Comparison of ENCODE assay signal across 8 cellular contexts in the genomic region with DNA sequence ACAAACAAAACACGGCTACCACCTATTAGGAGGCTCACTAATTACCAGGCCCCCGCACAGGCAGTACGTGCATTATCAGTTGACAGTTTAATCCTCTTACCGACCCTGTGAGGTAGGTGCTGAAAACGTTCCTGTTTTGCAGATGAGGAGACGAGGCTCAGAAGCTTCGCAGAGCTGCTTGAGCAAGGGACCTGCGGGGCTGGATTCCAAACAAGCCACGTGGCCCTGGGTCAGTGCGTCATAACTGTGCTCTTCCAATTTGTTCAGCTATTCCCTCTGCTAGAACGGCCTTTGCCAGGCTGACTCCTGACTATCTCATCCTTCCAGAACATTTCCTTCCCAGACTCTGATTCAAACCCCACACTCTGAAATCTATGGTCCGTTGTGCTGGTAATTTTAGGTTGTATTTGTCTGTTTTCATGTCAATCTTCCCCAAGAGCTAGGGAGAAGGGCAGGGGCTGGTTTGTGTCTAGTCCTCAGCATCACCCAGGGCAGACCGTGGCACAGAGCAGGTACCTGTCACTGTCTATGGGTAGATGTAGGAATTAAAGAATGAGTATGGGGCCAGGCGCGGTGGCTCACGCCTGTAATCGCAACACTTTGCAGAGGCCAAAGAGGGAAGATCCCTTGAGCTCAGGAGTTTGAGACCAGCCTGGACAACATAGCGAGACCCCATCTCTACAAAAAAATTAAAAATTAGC. TPM values are rescaled to one million over a fixed set of nuclear protein-coding genes. Genes with fewer than 3 reads are reported as not detected.
DNase-seq lines count a peak whose midpoint lies in the region; ATAC-seq, FAIRE-seq and TF ChIP-seq lines count a peak whose summit lies in the region.

No MANE protein-coding gene starts in this region.

- H3K36me3 Mint-ChIP-seq in Caco-2 (ENCODE audit: insufficient read depth, unreplicated experiment) (no peaks in the 10 kb centered on the region), glutamatergic neuron (ENCODE audit: unreplicated experiment) (peaks cover 12% of the 10 kb centered on the region)

- H3K4me3 Mint-ChIP-seq in Caco-2 (ENCODE audit: unreplicated experiment) (no peak overlapping the region), glutamatergic neuron (ENCODE audit: unreplicated experiment) (peak overlapping the region; percentile 30)

- no peak for TF ChIP-seq CTCF in Caco-2 (IDR thresholded peaks at IDR 0.05; ENCODE audit: insufficient read depth in 1 of 2, low read depth in 1 of 2, low read length in 1 of 2, severe bottlenecking in 1 of 2, unreplicated experiment in 1 of 2)
- no peak for TF ChIP-seq CTCF in VCaP (conservative IDR thresholded peaks at IDR 0.05)
- no peak for TF ChIP-seq CTCF in glutamatergic neuron (IDR thresholded peaks at IDR 0.05; ENCODE audit: partially characterized antibody, unreplicated experiment)

- POLR2A ChIA-PET in Caco-2 (lab: Charles Lee) = interaction anchor here (0.6 to 1.3 kb wide), 4 partner anchors 16 to 73 kb away, joined by 3 to 4 read pairs (median 4); a partner anchor contains a TSS

- no peak for ATAC-seq in GM19467 (IDR thresholded peaks at IDR 0.05; ENCODE audit: unreplicated experiment)

- peak overlapping the region; percentile 20; the same call in 1 of the 2 replicates for H3K27ac ChIP-seq in VCaP

- no peaks in the 10 kb centered on the region for H3K36me3 ChIP-seq in Caco-2 (ENCODE audit: control insufficient read depth, insufficient read depth, low read length)

- H3K9me3 Mint-ChIP-seq in Caco-2 (ENCODE audit: unreplicated experiment) (no peaks in the 10 kb centered on the region), glutamatergic neuron (ENCODE audit: unreplicated experiment) (peaks cover 11% of the 10 kb centered on the region)

- H3K27me3 ChIP-seq in Caco-2 (replicated peaks; ENCODE audit: control insufficient read depth, insufficient read depth, low read length) = no peaks in the 10 kb centered on the region

- CTCF ChIA-PET in Caco-2 (lab: Charles Lee) = interaction anchor here (0.8 to 4.1 kb wide), 9 partner anchors 8 to 92 kb away, joined by 3 to 22 read pairs (median 5); a partner anchor contains a TSS

- peaks cover 18% of the 10 kb centered on the region for H3K4me1 ChIP-seq in Caco-2

- H3K27ac Mint-ChIP-seq in Caco-2 (ENCODE audit: unreplicated experiment) (peak overlapping the region; percentile 83), glutamatergic neuron (ENCODE audit: unreplicated experiment) (peak overlapping the region; percentile 85)

- no peak for FAIRE-seq in GM12891 (lab: Jason Lieb, UNC)

- TF ChIP-seq POLR2A in GM12891 (IDR thresholded peaks at IDR 0.05; ENCODE audit: low read depth, low read length) = no peak

- peaks cover 4% of the 10 kb centered on the region for H3K9me3 ChIP-seq in Caco-2

- peaks cover 14% of the 10 kb centered on the region for H3K4me1 Mint-ChIP-seq in Caco-2 (ENCODE audit: low read depth, unreplicated experiment)
- peaks cover 36% of the 10 kb centered on the region for H3K4me1 Mint-ChIP-seq in glutamatergic neuron (ENCODE audit: low read depth, unreplicated experiment)

- H3K27me3 Mint-ChIP-seq in Caco-2 (ENCODE audit: insufficient read depth, unreplicated experiment) = no peaks in the 10 kb centered on the region
- H3K27me3 Mint-ChIP-seq in glutamatergic neuron (ENCODE audit: unreplicated experiment) = peaks cover 7% of the 10 kb centered on the region

- H3K4me3 ChIP-seq in Caco-2 (ENCODE audit: low read depth, low read length) = no peak overlapping the region

- no TSS peak for BruUV-seq in Caco-2 (replicated peaks; lab: Mats Ljungman, UMichigan)

- intact Hi-C loops in Caco-2 (cut with micrococcal nuclease; ENCODE audit: unreplicated experiment) = no loop called here

- DNase-seq in Caco-2 = peak; percentile 79
- DNase-seq in glutamatergic neuron = no peak
- DNase-seq in pons (ENCODE audit: low spot score) = peak; percentile 78
- DNase-seq in GM12891 (ENCODE audit: insufficient read length, low spot score) = no peak
- no peak for DNase-seq in activated effector memory CD4-positive, alpha-beta T cell treated with Interleukin-2 at 50 U/mL for 16 hours
- DNase-seq in SW 1271 (lab: John Stamatoyannopoulos, UW) = no peak

TF ChIP-seq in GM12891, 5 proteins besides CTCF, POLR2A, EP300 and RAD21:
- TF ChIP-seq POU2F2 (IDR thresholded peaks at IDR 0.05; ENCODE audit: low read depth, low read length) (no peak), PAX5 (IDR thresholded peaks at IDR 0.05; ENCODE audit: insufficient read depth, low read length, severe bottlenecking) (no peak), POLR2AphosphoS5 (IDR thresholded peaks at IDR 0.05; ENCODE audit: low read depth, low read length) (no peak), TAF1 (IDR thresholded peaks at IDR 0.05; ENCODE audit: low read depth, low read length) (no peak), SPI1 (IDR thresholded peaks at IDR 0.05; ENCODE audit: low read depth, low read length) (no peak)

RNA-seq across cellular contexts. Expression of a gene that starts 28.8 kb away (rescaled TPM):
- 0.14 TPM in 1 of 2 replicates, not detected in the other for total RNA-seq in Caco-2 (2022)
- total RNA-seq in glutamatergic neuron (ENCODE audit: unreplicated experiment) = not detected
- polyA plus RNA-seq in GM12891 (2012; ENCODE audit: low read depth, missing spikeins) = 0.22 TPM

Comparison
In these comparisons a context has a peak if more than half of its experiments do, and no peak if none do; other contexts are left out.
1. DNase-seq: peak in Caco-2 (2 of 2) and pons (single experiment); none in glutamatergic neuron (single experiment), GM12891 (single experiment), activated effector memory CD4-positive, alpha-beta T cell treated with Interleukin-2 at 50 U/mL for 16 hours (single experiment) and SW 1271 (0 of 2).